In the genomic region with DNA sequence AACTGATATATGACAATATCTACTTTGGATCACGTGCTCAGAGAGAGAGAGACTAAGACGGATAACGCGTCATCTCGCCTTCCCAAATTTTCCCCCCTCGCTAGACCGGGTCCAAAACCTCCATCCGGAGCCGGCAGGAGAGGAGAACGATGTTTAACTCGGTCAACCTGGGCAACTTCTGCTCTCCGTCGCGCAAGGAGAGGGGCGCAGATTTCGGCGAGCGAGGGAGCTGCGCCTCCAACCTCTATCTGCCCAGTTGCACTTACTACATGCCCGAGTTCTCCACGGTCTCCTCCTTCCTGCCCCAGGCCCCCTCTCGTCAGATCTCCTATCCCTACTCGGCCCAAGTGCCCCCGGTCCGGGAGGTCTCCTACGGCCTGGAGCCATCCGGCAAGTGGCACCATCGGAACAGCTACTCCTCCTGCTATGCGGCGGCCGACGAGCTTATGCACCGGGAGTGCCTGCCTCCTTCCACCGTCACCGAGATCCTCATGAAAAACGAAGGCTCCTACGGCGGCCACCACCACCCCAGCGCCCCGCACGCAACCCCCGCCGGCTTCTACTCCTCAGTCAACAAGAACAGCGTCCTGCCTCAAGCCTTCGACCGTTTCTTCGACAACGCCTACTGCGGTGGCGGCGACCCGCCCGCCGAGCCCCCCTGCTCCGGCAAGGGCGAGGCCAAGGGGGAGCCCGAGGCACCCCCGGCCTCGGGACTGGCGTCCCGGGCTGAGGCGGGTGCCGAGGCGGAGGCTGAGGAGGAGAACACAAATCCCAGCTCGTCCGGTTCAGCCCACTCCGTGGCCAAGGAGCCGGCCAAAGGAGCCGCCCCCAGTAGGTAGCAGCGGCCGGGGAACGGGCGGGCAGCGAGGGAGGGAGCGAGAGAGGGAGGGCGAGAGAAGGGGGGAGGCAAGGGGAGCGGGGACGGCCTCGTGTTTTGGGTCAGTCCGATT, we compare ENCODE assay signal across 1 cellular context.
TF ChIP-seq lines count a peak whose summit lies in the region.

A gene (plus strand): TSS at position 34 of the 950 bp plus-strand sequence. CDS start 116 bp downstream, at position 150.

TF ChIP-seq in IMR-90, 13 proteins besides CTCF, POLR2A, EP300 and RAD21 (continued from another document):
- no peak for TF ChIP-seq MAZ (IDR thresholded peaks at IDR 0.05; ENCODE audit: borderline replicate concordance, low read depth, low read length)
- no peak for TF ChIP-seq MXI1 (IDR thresholded peaks at IDR 0.05; ENCODE audit: borderline replicate concordance, low read depth, low read length)
- TF ChIP-seq SMC3 (IDR thresholded peaks at IDR 0.05; ENCODE audit: low read depth, low read length) = no peak
- TF ChIP-seq CEBPB (IDR thresholded peaks at IDR 0.05; ENCODE audit: low read depth, low read length) = no peak
- TF ChIP-seq CHD1 (IDR thresholded peaks at IDR 0.05; ENCODE audit: low read depth, low read length) = no peak
- no peak for TF ChIP-seq FOS (IDR thresholded peaks at IDR 0.05; ENCODE audit: low read depth, low read length)
- TF ChIP-seq NFE2L2 (IDR thresholded peaks at IDR 0.05; ENCODE audit: low read depth, low read length) = no peak
